ENCODE assay signal across 1 cellular context in the genomic region with DNA sequence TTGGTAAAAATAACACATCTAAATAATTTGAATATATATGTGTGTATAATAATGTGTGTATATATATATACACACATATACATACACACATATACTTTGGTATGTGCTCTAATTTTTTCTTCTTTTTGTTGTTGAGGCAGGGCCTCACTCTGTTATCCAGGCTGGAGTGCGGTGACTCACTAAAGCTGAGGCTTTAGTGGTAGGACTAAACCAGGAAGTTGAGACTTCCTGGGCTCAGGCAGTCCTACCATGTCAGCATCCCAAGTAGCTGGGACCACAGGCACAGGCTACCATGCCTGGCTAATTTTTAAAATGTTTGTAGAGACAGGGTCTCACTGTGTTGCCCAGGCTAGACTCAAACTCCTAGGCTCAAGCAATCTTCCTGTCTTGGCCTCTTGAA.
TF ChIP-seq lines count a peak whose summit lies in the region.

No MANE protein-coding gene starts in this region.

TF ChIP-seq in GM23338, 12 proteins besides CTCF, POLR2A, EP300 and RAD21 (continued from another document):
- TF ChIP-seq, protein P1, sequence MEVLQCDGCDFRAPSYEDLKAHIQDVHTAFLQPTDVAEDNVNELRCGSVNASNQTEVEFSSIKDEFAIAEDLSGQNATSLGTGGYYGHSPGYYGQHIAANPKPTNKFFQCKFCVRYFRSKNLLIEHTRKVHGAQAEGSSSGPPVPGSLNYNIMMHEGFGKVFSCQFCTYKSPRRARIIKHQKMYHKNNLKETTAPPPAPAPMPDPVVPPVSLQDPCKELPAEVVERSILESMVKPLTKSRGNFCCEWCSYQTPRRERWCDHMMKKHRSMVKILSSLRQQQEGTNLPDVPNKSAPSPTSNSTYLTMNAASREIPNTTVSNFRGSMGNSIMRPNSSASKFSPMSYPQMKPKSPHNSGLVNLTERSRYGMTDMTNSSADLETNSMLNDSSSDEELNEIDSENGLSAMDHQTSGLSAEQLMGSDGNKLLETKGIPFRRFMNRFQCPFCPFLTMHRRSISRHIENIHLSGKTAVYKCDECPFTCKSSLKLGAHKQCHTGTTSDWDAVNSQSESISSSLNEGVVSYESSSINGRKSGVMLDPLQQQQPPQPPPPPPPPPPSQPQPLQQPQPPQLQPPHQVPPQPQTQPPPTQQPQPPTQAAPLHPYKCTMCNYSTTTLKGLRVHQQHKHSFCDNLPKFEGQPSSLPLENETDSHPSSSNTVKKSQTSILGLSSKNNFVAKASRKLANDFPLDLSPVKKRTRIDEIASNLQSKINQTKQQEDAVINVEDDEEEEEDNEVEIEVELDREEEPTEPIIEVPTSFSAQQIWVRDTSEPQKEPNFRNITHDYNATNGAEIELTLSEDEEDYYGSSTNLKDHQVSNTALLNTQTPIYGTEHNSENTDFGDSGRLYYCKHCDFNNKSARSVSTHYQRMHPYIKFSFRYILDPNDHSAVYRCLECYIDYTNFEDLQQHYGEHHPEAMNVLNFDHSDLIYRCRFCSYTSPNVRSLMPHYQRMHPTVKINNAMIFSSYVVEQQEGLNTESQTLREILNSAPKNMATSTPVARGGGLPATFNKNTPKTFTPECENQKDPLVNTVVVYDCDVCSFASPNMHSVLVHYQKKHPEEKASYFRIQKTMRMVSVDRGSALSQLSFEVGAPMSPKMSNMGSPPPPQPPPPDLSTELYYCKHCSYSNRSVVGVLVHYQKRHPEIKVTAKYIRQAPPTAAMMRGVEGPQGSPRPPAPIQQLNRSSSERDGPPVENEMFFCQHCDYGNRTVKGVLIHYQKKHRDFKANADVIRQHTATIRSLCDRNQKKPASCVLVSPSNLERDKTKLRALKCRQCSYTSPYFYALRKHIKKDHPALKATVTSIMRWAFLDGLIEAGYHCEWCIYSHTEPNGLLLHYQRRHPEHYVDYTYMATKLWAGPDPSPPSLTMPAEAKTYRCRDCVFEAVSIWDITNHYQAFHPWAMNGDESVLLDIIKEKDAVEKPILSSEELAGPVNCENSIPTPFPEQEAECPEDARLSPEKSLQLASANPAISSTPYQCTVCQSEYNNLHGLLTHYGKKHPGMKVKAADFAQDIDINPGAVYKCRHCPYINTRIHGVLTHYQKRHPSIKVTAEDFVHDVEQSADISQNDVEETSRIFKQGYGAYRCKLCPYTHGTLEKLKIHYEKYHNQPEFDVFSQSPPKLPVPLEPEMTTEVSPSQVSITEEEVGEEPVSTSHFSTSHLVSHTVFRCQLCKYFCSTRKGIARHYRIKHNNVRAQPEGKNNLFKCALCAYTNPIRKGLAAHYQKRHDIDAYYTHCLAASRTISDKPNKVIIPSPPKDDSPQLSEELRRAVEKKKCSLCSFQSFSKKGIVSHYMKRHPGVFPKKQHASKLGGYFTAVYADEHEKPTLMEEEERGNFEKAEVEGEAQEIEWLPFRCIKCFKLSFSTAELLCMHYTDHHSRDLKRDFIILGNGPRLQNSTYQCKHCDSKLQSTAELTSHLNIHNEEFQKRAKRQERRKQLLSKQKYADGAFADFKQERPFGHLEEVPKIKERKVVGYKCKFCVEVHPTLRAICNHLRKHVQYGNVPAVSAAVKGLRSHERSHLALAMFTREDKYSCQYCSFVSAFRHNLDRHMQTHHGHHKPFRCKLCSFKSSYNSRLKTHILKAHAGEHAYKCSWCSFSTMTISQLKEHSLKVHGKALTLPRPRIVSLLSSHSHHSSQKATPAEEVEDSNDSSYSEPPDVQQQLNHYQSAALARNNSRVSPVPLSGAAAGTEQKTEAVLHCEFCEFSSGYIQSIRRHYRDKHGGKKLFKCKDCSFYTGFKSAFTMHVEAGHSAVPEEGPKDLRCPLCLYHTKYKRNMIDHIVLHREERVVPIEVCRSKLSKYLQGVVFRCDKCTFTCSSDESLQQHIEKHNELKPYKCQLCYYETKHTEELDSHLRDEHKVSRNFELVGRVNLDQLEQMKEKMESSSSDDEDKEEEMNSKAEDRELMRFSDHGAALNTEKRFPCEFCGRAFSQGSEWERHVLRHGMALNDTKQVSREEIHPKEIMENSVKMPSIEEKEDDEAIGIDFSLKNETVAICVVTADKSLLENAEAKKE (CRISPR knock-in tag; IDR thresholded peaks at IDR 0.05) = no peak
TF ChIP-seq in GM23338: peak in this region for 0.
